1 cellular context compared by ENCODE assay signal in the genomic region with DNA sequence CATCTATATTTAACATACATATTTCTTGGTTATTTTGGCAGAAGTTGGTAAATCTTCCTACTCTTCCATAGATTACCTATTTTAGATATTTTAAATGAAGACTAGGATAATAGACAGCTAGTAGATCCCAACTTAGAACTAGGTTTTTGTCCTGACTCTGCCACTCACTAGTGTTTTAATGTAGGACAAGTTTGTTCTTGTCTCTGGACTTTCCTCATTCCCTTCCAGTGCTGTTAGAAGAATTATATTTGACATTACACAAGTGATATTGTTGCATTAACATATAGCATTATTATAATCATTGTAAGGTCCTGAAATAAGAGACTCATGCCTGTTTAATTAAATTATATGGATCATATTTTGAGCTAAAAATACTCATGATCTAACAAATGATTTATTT.
TF ChIP-seq lines count a peak whose summit lies in the region.

No MANE protein-coding gene starts in this region.

TF ChIP-seq in HepG2, 621 proteins besides CTCF, POLR2A, EP300 and RAD21:
- TF ChIP-seq, protein P1, sequence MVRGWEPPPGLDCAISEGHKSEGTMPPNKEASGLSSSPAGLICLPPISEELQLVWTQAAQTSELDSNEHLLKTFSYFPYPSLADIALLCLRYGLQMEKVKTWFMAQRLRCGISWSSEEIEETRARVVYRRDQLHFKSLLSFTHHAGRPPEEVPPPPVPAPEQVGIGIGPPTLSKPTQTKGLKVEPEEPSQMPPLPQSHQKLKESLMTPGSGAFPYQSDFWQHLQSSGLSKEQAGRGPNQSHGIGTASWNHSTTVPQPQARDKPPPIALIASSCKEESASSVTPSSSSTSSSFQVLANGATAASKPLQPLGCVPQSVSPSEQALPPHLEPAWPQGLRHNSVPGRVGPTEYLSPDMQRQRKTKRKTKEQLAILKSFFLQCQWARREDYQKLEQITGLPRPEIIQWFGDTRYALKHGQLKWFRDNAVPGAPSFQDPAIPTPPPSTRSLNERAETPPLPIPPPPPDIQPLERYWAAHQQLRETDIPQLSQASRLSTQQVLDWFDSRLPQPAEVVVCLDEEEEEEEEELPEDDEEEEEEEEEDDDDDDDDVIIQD (CRISPR knock-in tag; IDR thresholded peaks at IDR 0.05; ENCODE audit: low read depth): no peak
- no peak for TF ChIP-seq ZSCAN29 (CRISPR knock-in tag; conservative IDR thresholded peaks at IDR 0.05)
- TF ChIP-seq, protein P2, sequence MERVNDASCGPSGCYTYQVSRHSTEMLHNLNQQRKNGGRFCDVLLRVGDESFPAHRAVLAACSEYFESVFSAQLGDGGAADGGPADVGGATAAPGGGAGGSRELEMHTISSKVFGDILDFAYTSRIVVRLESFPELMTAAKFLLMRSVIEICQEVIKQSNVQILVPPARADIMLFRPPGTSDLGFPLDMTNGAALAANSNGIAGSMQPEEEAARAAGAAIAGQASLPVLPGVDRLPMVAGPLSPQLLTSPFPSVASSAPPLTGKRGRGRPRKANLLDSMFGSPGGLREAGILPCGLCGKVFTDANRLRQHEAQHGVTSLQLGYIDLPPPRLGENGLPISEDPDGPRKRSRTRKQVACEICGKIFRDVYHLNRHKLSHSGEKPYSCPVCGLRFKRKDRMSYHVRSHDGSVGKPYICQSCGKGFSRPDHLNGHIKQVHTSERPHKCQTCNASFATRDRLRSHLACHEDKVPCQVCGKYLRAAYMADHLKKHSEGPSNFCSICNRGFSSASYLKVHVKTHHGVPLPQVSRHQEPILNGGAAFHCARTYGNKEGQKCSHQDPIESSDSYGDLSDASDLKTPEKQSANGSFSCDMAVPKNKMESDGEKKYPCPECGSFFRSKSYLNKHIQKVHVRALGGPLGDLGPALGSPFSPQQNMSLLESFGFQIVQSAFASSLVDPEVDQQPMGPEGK (CRISPR knock-in tag; IDR thresholded peaks at IDR 0.05): no peak
- TF ChIP-seq, protein P3, sequence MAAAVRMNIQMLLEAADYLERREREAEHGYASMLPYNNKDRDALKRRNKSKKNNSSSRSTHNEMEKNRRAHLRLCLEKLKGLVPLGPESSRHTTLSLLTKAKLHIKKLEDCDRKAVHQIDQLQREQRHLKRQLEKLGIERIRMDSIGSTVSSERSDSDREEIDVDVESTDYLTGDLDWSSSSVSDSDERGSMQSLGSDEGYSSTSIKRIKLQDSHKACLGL (CRISPR knock-in tag; IDR thresholded peaks at IDR 0.05): no peak
- TF ChIP-seq ZNF570 (CRISPR knock-in tag; IDR thresholded peaks at IDR 0.05; ENCODE audit: borderline replicate concordance): no peak
- TF ChIP-seq HIVEP1 (CRISPR knock-in tag; IDR thresholded peaks at IDR 0.05): no peak
- TF ChIP-seq MTF1 (CRISPR knock-in tag; IDR thresholded peaks at IDR 0.05): no peak
- TF ChIP-seq, protein P4, sequence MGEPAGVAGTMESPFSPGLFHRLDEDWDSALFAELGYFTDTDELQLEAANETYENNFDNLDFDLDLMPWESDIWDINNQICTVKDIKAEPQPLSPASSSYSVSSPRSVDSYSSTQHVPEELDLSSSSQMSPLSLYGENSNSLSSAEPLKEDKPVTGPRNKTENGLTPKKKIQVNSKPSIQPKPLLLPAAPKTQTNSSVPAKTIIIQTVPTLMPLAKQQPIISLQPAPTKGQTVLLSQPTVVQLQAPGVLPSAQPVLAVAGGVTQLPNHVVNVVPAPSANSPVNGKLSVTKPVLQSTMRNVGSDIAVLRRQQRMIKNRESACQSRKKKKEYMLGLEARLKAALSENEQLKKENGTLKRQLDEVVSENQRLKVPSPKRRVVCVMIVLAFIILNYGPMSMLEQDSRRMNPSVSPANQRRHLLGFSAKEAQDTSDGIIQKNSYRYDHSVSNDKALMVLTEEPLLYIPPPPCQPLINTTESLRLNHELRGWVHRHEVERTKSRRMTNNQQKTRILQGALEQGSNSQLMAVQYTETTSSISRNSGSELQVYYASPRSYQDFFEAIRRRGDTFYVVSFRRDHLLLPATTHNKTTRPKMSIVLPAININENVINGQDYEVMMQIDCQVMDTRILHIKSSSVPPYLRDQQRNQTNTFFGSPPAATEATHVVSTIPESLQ (CRISPR knock-in tag; conservative IDR thresholded peaks at IDR 0.05): no peak
- TF ChIP-seq ZFP1 (CRISPR knock-in tag; IDR thresholded peaks at IDR 0.05): no peak
- TF ChIP-seq SIX1 (CRISPR knock-in tag; IDR thresholded peaks at IDR 0.05; ENCODE audit: borderline replicate concordance): no peak
- no peak for TF ChIP-seq ZNF850 (CRISPR knock-in tag; conservative IDR thresholded peaks at IDR 0.05)
- TF ChIP-seq ZNF577 (CRISPR knock-in tag; IDR thresholded peaks at IDR 0.05; ENCODE audit: borderline replicate concordance, low read depth): no peak
- no peak for TF ChIP-seq FOXA3 (CRISPR knock-in tag; IDR thresholded peaks at IDR 0.05)
- TF ChIP-seq, protein P5, sequence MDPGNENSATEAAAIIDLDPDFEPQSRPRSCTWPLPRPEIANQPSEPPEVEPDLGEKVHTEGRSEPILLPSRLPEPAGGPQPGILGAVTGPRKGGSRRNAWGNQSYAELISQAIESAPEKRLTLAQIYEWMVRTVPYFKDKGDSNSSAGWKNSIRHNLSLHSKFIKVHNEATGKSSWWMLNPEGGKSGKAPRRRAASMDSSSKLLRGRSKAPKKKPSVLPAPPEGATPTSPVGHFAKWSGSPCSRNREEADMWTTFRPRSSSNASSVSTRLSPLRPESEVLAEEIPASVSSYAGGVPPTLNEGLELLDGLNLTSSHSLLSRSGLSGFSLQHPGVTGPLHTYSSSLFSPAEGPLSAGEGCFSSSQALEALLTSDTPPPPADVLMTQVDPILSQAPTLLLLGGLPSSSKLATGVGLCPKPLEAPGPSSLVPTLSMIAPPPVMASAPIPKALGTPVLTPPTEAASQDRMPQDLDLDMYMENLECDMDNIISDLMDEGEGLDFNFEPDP (CRISPR knock-in tag; conservative IDR thresholded peaks at IDR 0.05): no peak
- TF ChIP-seq, protein P6, sequence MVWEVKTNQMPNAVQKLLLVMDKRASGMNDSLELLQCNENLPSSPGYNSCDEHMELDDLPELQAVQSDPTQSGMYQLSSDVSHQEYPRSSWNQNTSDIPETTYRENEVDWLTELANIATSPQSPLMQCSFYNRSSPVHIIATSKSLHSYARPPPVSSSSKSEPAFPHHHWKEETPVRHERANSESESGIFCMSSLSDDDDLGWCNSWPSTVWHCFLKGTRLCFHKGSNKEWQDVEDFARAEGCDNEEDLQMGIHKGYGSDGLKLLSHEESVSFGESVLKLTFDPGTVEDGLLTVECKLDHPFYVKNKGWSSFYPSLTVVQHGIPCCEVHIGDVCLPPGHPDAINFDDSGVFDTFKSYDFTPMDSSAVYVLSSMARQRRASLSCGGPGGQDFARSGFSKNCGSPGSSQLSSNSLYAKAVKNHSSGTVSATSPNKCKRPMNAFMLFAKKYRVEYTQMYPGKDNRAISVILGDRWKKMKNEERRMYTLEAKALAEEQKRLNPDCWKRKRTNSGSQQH (CRISPR knock-in tag; IDR thresholded peaks at IDR 0.05; ENCODE audit: low read depth): no peak
TF ChIP-seq in HepG2: peak in this region for 0.
